In the genomic region with DNA sequence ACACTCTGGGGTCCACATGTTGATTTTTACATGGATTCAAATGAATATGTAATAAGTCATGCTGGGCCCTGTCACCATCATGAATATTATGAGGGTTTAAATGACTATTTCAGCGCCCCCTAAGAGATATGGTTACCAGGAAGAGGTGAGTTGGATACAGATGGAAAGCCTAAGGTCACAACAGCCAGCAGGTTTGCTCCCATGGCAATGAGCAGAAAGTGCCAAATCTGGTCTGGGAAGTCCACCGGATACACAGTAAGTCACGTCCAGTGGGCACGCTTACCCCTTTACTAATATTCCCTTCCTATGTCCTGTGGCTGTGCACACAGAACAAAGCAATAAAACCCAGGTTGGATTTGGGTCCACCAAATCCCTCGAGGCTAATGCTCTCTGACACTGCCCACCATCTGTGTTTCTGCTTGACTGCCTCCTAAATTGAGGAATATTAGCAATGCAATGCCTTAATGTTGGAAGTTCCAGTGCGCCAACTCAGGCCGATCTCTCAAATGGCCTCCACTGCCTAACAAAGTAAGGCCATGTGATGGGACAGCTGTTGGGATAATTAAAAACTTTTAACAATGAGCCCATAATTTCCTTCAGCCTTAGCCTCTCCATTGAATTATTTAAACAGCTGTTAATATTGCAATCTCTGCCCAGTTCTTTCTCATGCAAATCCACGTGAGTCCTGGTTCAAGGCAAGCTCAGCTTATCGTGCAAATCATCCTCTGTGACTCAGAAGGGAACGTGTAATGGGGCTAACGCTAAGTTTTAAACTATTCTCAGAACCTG, we compare ENCODE assay signal across 1 cellular context.
TF ChIP-seq lines count a peak whose summit lies in the region.

No MANE protein-coding gene starts in this region.

TF ChIP-seq in SK-N-SH treated with all-trans-retinoic acid at 6 μM for 48 hours, 23 proteins besides CTCF, POLR2A, EP300 and RAD21 (continued from another document):
- TF ChIP-seq, protein P1, sequence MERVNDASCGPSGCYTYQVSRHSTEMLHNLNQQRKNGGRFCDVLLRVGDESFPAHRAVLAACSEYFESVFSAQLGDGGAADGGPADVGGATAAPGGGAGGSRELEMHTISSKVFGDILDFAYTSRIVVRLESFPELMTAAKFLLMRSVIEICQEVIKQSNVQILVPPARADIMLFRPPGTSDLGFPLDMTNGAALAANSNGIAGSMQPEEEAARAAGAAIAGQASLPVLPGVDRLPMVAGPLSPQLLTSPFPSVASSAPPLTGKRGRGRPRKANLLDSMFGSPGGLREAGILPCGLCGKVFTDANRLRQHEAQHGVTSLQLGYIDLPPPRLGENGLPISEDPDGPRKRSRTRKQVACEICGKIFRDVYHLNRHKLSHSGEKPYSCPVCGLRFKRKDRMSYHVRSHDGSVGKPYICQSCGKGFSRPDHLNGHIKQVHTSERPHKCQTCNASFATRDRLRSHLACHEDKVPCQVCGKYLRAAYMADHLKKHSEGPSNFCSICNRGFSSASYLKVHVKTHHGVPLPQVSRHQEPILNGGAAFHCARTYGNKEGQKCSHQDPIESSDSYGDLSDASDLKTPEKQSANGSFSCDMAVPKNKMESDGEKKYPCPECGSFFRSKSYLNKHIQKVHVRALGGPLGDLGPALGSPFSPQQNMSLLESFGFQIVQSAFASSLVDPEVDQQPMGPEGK (CRISPR knock-in tag; IDR thresholded peaks at IDR 0.05; ENCODE audit: borderline replicate concordance) = no peak
- TF ChIP-seq SNAI2 (CRISPR knock-in tag; IDR thresholded peaks at IDR 0.05) = no peak
- TF ChIP-seq, protein P2, sequence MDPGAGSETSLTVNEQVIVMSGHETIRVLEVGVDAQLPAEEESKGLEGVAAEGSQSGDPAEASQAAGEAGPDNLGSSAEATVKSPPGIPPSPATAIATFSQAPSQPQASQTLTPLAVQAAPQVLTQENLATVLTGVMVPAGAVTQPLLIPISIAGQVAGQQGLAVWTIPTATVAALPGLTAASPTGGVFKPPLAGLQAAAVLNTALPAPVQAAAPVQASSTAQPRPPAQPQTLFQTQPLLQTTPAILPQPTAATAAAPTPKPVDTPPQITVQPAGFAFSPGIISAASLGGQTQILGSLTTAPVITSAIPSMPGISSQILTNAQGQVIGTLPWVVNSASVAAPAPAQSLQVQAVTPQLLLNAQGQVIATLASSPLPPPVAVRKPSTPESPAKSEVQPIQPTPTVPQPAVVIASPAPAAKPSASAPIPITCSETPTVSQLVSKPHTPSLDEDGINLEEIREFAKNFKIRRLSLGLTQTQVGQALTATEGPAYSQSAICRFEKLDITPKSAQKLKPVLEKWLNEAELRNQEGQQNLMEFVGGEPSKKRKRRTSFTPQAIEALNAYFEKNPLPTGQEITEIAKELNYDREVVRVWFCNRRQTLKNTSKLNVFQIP (CRISPR knock-in tag; IDR thresholded peaks at IDR 0.05; ENCODE audit: borderline replicate concordance, low read depth) = no peak
- no peak for TF ChIP-seq ESRRG (CRISPR knock-in tag; IDR thresholded peaks at IDR 0.05)
